In genomic region chr11:126585388-126586302, GRCh38 we compare ENCODE assay signal across 10 cellular contexts.
DNase-seq lines count a peak whose midpoint lies in the region; ATAC-seq, FAIRE-seq and TF ChIP-seq lines count a peak whose summit lies in the region.
"Had no signal": no experiment of that assay in that cellular context is flagged by ENCODE, and none has a peak within 500 bp of the region (broad histone marks: within the 10 kb centered on the region; RNA-seq: fewer than 3 reads in every experiment).

No MANE protein-coding gene starts in this region.

- POLR2A ChIA-PET in HepG2 (lab: Yijun Ruan, JAX), result no interaction called here

- no peak overlapping the region for H3K4me3 ChIP-seq in liver (ENCODE audit: low read depth in 1 of 3, low read length in 3 of 3)
- no peak overlapping the region for H3K4me3 ChIP-seq in HepG2 (replicated peaks in 1 of 3; ENCODE audit: insufficient read depth in 1 of 3, low read depth in 2 of 3, low read length in 3 of 3)
- peak overlapping the region; percentile 26 for H3K4me3 ChIP-seq in fibroblast of the aortic adventitia (ENCODE audit: low read depth, low read length)
- no peak overlapping the region for H3K4me3 ChIP-seq in prostate gland

- H3K4me1 ChIP-seq in liver (ENCODE audit: control insufficient read depth in 4 of 4, insufficient read depth in 4 of 4, low read length in 3 of 4) (no peaks in the 10 kb centered on the region), HepG2 (ENCODE audit: insufficient read depth, low read length) (no peaks in the 10 kb centered on the region), prostate gland (replicated peaks) (no peaks in the 10 kb centered on the region)

- no peak overlapping the region for H3K27ac ChIP-seq in liver (ENCODE audit: low read depth in 1 of 2, low read length in 2 of 2)
- H3K27ac ChIP-seq in HepG2 (ENCODE audit: extremely low read length, insufficient read depth, low read length), result no peak overlapping the region
- H3K27ac ChIP-seq in prostate gland, result no peak overlapping the region

- TF ChIP-seq CTCF in liver (IDR thresholded peaks at IDR 0.05; ENCODE audit: low read depth, low read length, missing input control), result no peak
- no peak for TF ChIP-seq CTCF in HepG2 (CRISPR knock-in tag; IDR thresholded peaks at IDR 0.05)
- no peak for TF ChIP-seq CTCF in fibroblast of the aortic adventitia (IDR thresholded peaks at IDR 0.05; ENCODE audit: insufficient read depth, low read length)
- TF ChIP-seq CTCF in prostate gland (IDR thresholded peaks at IDR 0.05), result no peak

- intact Hi-C loops in HepG2 (cut with micrococcal nuclease; ENCODE audit: unreplicated experiment), result no loop called here
- intact Hi-C loops in prostate gland (cut with DNase I), result no loop called here

- H3K36me3 ChIP-seq in liver (ENCODE audit: control insufficient read depth in 4 of 4, insufficient read depth in 3 of 4, low read depth in 1 of 4, low read length in 3 of 4) (no peaks in the 10 kb centered on the region), HepG2 (replicated peaks in 1 of 2; ENCODE audit: control insufficient read depth in 1 of 2, insufficient read depth in 2 of 2, low read length in 2 of 2) (no peaks in the 10 kb centered on the region), prostate gland (no peaks in the 10 kb centered on the region)

- H3K9me3 ChIP-seq in liver (ENCODE audit: control insufficient read depth in 4 of 4, low read length in 3 of 4), result no peaks in the 10 kb centered on the region
- H3K9me3 ChIP-seq in HepG2 (ENCODE audit: low read length), result no peaks in the 10 kb centered on the region
- no peaks in the 10 kb centered on the region for H3K9me3 ChIP-seq in prostate gland

- no peak overlapping the region for H3K4me2 ChIP-seq in HepG2 (ENCODE audit: low read depth, low read length)

- in situ Hi-C loops in HepG2 (cut with HindIII; ENCODE audit: extremely low pct_ligation_motif_present, low pct_unique_long_range_greater_than_20kb), result no loop called here

- H2AFZ ChIP-seq in HepG2 (ENCODE audit: low read length), result no peak overlapping the region

- TF ChIP-seq POLR2A in HepG2 (IDR thresholded peaks at IDR 0.05; ENCODE audit: insufficient read depth in 1 of 2, low read depth in 2 of 2, low read length in 2 of 2), result no peak
- TF ChIP-seq POLR2A in prostate gland (IDR thresholded peaks at IDR 0.05), result no peak

- H4K20me1 ChIP-seq in HepG2 (ENCODE audit: insufficient read depth, low read length), result no peaks in the 10 kb centered on the region

- CTCF ChIA-PET in HepG2 (lab: Yijun Ruan, JAX; ENCODE audit: low intra/inter-chr PET ratio, low total read pairs), result no interaction called here

- no peak overlapping the region for H3K9ac ChIP-seq in liver (ENCODE audit: low read depth in 1 of 2, low read length in 2 of 2)
- no peak overlapping the region for H3K9ac ChIP-seq in HepG2 (ENCODE audit: insufficient read depth, low read depth, low read length)

- DNase-seq in HepG2 (ENCODE audit: low spot score), result no peak
- DNase-seq in RKO (ENCODE audit: low spot score), result peak; percentile 65
- DNase-seq in fibroblast of the aortic adventitia (ENCODE audit: low read depth), result peak; percentile 94
- DNase-seq in prostate gland (ENCODE audit: low spot score), result peak; percentile 67
- DNase-seq: CD4-positive, CD25-positive, alpha-beta regulatory T cell had no signal

- no peaks in the 10 kb centered on the region for H3K27me3 ChIP-seq in liver (ENCODE audit: control insufficient read depth in 4 of 4, insufficient read depth in 4 of 4, low read length in 3 of 4)
- H3K27me3 ChIP-seq in HepG2 (ENCODE audit: control insufficient read depth in 1 of 2, insufficient read depth in 2 of 2, low read length in 2 of 2), result peaks cover 1 to 58% of the 10 kb centered on the region in 2 experiments; a peak in 3 of 5 replicates
- H3K27me3 ChIP-seq in prostate gland (replicated peaks; ENCODE audit: insufficient read depth), result no peaks in the 10 kb centered on the region

- TF ChIP-seq EP300 in HepG2 (IDR thresholded peaks at IDR 0.05; ENCODE audit: low read depth in 2 of 2, low read length in 2 of 2) (no peak), HepG2 (CRISPR knock-in tag; IDR thresholded peaks at IDR 0.05; ENCODE audit: borderline replicate concordance) (no peak)

- TF ChIP-seq RAD21 in liver (IDR thresholded peaks at IDR 0.05) (no peak), HepG2 (CRISPR knock-in tag; IDR thresholded peaks at IDR 0.05) (no peak)

- no TSS peak for BruUV-seq in HepG2 (replicated peaks; lab: Mats Ljungman, UMichigan)

- no peak for FAIRE-seq in HepG2 (lab: Jason Lieb, UNC)
- FAIRE-seq: TTC549 had no signal

- ATAC-seq in HepG2 (no peak), GM18861 (IDR thresholded peaks at IDR 0.05; ENCODE audit: unreplicated experiment) (no peak), HG03469 (IDR thresholded peaks at IDR 0.05; ENCODE audit: unreplicated experiment) (no peak), HG02678 (IDR thresholded peaks at IDR 0.05; ENCODE audit: unreplicated experiment) (no peak)

- 48% methylated on average over 36 of the region's 36 CpGs for WGBS in liver
- 43% methylated on average over 31 of the region's 36 CpGs for WGBS in HepG2 (ENCODE audit: low lambda C conversion rate)
- WGBS in prostate gland, result 34% methylated on average over 36 of the region's 36 CpGs

- H3K79me2 ChIP-seq in HepG2 (ENCODE audit: insufficient read depth, low read length), result no peaks in the 10 kb centered on the region

TF ChIP-seq in liver, 16 proteins besides CTCF, POLR2A, EP300 and RAD21:
- TF ChIP-seq RXRA (IDR thresholded peaks at IDR 0.05), result no peak
- TF ChIP-seq, protein P1, sequence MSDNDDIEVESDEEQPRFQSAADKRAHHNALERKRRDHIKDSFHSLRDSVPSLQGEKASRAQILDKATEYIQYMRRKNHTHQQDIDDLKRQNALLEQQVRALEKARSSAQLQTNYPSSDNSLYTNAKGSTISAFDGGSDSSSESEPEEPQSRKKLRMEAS (IDR thresholded peaks at IDR 0.05), result no peak
- TF ChIP-seq, protein P2, sequence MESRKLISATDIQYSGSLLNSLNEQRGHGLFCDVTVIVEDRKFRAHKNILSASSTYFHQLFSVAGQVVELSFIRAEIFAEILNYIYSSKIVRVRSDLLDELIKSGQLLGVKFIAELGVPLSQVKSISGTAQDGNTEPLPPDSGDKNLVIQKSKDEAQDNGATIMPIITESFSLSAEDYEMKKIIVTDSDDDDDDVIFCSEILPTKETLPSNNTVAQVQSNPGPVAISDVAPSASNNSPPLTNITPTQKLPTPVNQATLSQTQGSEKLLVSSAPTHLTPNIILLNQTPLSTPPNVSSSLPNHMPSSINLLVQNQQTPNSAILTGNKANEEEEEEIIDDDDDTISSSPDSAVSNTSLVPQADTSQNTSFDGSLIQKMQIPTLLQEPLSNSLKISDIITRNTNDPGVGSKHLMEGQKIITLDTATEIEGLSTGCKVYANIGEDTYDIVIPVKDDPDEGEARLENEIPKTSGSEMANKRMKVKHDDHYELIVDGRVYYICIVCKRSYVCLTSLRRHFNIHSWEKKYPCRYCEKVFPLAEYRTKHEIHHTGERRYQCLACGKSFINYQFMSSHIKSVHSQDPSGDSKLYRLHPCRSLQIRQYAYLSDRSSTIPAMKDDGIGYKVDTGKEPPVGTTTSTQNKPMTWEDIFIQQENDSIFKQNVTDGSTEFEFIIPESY (IDR thresholded peaks at IDR 0.05), result no peak
- TF ChIP-seq YY1 (IDR thresholded peaks at IDR 0.05), result peak; percentile 89

TF ChIP-seq in HepG2, 621 proteins besides CTCF, POLR2A, EP300 and RAD21 (continues in another document):
- TF ChIP-seq GZF1 (CRISPR knock-in tag; IDR thresholded peaks at IDR 0.05) (no peak), LBX2 (CRISPR knock-in tag; IDR thresholded peaks at IDR 0.05; ENCODE audit: borderline replicate concordance) (no peak), DMAP1 (CRISPR knock-in tag; IDR thresholded peaks at IDR 0.05) (no peak), ZC3H13 (CRISPR knock-in tag; IDR thresholded peaks at IDR 0.05) (no peak), ZNF772 (CRISPR knock-in tag; IDR thresholded peaks at IDR 0.05) (no peak), KDM5B (CRISPR knock-in tag; IDR thresholded peaks at IDR 0.05; ENCODE audit: borderline replicate concordance) (no peak), ZNF790 (CRISPR knock-in tag; IDR thresholded peaks at IDR 0.05; ENCODE audit: borderline replicate concordance) (no peak), CSRNP2 (CRISPR knock-in tag; conservative IDR thresholded peaks at IDR 0.05; ENCODE audit: low read depth) (no peak), NFKB2 (CRISPR knock-in tag; IDR thresholded peaks at IDR 0.05; ENCODE audit: borderline replicate concordance) (no peak), KLF12 (CRISPR knock-in tag; IDR thresholded peaks at IDR 0.05; ENCODE audit: borderline replicate concordance) (no peak)
